8 cellular contexts compared by ENCODE assay signal in the genomic region with DNA sequence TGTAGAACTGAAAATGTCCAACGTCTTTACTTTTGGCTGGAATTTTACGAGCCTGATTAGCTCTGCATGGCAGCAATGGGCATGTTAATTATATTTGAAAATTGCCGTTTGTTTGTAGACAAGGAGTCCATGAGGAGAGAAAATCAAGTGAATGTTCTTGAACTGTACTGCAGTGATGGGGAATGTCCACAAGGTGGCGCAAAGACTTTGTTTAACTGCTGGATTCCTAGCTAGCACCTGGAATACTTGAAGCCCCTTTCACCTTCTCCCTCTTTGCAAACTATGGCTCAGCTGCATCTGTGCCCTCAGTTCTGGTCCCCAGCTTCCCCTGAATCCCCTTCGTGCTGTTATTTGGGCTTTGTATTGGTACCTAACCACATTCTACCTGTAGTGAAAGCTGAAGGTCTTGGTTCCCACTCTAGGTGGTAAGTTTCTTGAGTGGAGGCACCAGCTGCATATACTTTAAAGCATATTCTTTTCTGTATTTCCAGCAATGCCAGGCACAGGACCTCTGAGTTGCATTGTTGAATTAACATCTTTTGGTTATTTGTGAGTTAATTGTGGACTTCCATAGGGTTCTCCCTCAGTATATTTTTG. TPM values are rescaled to one million over a fixed set of nuclear protein-coding genes. Genes with fewer than 3 reads are reported as not detected.
DNase-seq lines count a peak whose midpoint lies in the region; ATAC-seq, FAIRE-seq and TF ChIP-seq lines count a peak whose summit lies in the region.

No MANE protein-coding gene starts in this region.

- FAIRE-seq in keratinocyte (lab: Jason Lieb, UNC) = peak; percentile 92

- peak overlapping the region in 3 of 8 donors; percentile 43 to 95 (median 77) for H3K27ac Mint-ChIP-seq in CD8-positive, alpha-beta memory T cell
- H3K27ac Mint-ChIP-seq in H9 = no peak overlapping the region

- H2BK5ac ChIP-seq in H9 (ENCODE audit: insufficient read length, low read length) = no peak overlapping the region

- H3K36me3 Mint-ChIP-seq in CD8-positive, alpha-beta memory T cell = peaks cover 7 to 48% (median 17%) of the 10 kb centered on the region in 3 donors
- H3K36me3 Mint-ChIP-seq in H9 (ENCODE audit: insufficient read depth in 1 of 3, low read depth in 3 of 3) = peaks cover 23 to 34% (median 30%) of the 10 kb centered on the region in 3 experiments

- H3K4me1 Mint-ChIP-seq in CD8-positive, alpha-beta memory T cell = peaks cover 33 to 43% (median 39%) of the 10 kb centered on the region in 3 donors
- peaks cover 23 to 28% of the 10 kb centered on the region in 2 experiments for H3K4me1 Mint-ChIP-seq in H9

- no peak overlapping the region for H3K56ac ChIP-seq in H9 (ENCODE audit: insufficient read length, low read depth, low read length)

- H4K91ac ChIP-seq in H9 (ENCODE audit: insufficient read length, low read depth, low read length) = no peak overlapping the region

- CTCF ChIA-PET in CD8-positive, alpha-beta memory T cell (lab: Charles Lee) = interaction anchor here (0.6 to 6.1 kb wide), 29 partner anchors 8 to 770 kb away, joined by 3 to 79 read pairs (median 4); partner anchors contain the start of genes EXOG and XYLB

- no peak overlapping the region for H3K4ac ChIP-seq in H9 (ENCODE audit: low read depth, low read length)

- H4K8ac ChIP-seq in H9 (replicated peaks; ENCODE audit: insufficient read length, low read depth, low read length) = no peak overlapping the region

- no peaks in the 10 kb centered on the region for H3K9me1 ChIP-seq in keratinocyte (ENCODE audit: control insufficient read depth, extremely low read depth, insufficient read depth, low read length)

- H2AK5ac ChIP-seq in H9 (ENCODE audit: insufficient read length, low read length) = no peak overlapping the region

- ATAC-seq in HG03196 (IDR thresholded peaks at IDR 0.05; ENCODE audit: unreplicated experiment) = no peak

- H3K18ac ChIP-seq in H9 (ENCODE audit: insufficient read length, low read depth, low read length) = no peak overlapping the region

- no peak overlapping the region for H3K14ac ChIP-seq in H9 (ENCODE audit: insufficient read depth, low read length)

- peaks cover 27% of the 10 kb centered on the region for H3K4me1 ChIP-seq in CD8-positive, alpha-beta memory T cell (ENCODE audit: insufficient read depth, low read length)
- peaks cover 5% of the 10 kb centered on the region; the same call in 1 of the 2 replicates for H3K4me1 ChIP-seq in H9 (ENCODE audit: insufficient read depth, low read length)
- H3K4me1 ChIP-seq in keratinocyte (ENCODE audit: control insufficient read depth, extremely low read depth, insufficient read depth, low read length) = peaks cover 9% of the 10 kb centered on the region

- peaks cover 4% of the 10 kb centered on the region for H3K36me3 ChIP-seq in CD8-positive, alpha-beta memory T cell (ENCODE audit: insufficient read depth, low read length)
- H3K36me3 ChIP-seq in WERI-Rb-1 (peaks cover 11% of the 10 kb centered on the region), keratinocyte (ENCODE audit: control insufficient read depth in 2 of 2, extremely low read depth in 1 of 2, insufficient read depth in 2 of 2, low read length in 2 of 2) (peaks cover 0 to 2% of the 10 kb centered on the region in 2 experiments)

- H3K4me2 ChIP-seq in H9 (ENCODE audit: insufficient read depth, insufficient read length, low read length) = no peak overlapping the region
- H3K4me2 ChIP-seq in keratinocyte (ENCODE audit: control insufficient read depth, extremely low read depth, insufficient read depth, low read depth, low read length) = no peak overlapping the region

- no peak overlapping the region for H4K5ac ChIP-seq in H9 (ENCODE audit: insufficient read length, low read depth, low read length)

- H3K27me3 ChIP-seq in CD8-positive, alpha-beta memory T cell (ENCODE audit: insufficient read depth, low read length, poor library complexity, severe bottlenecking) = no peaks in the 10 kb centered on the region
- H3K27me3 ChIP-seq in H9 (ENCODE audit: insufficient read depth, low read length) (no peaks in the 10 kb centered on the region), WERI-Rb-1 (ENCODE audit: insufficient read depth, low read depth, severe bottlenecking) (no peaks in the 10 kb centered on the region), keratinocyte (ENCODE audit: control insufficient read depth, extremely low read depth, insufficient read depth, low read length) (no peaks in the 10 kb centered on the region)

- POLR2A ChIA-PET in CD8-positive, alpha-beta memory T cell (lab: Charles Lee) = interaction anchor here (1.0 kb wide), 1 partner anchor 25 kb away, joined by 3 read pairs; the partner anchor contains the start of gene EXOG

- H3K79me2 ChIP-seq in H9 (ENCODE audit: insufficient read depth, low read length) = no peaks in the 10 kb centered on the region
- H3K79me2 ChIP-seq in keratinocyte (ENCODE audit: control insufficient read depth, insufficient read depth, low read length) = no peaks in the 10 kb centered on the region

- H2BK20ac ChIP-seq in H9 (ENCODE audit: low read depth, low read length, poor library complexity, severe bottlenecking) = no peak overlapping the region

- H3K23me2 ChIP-seq in H9 (ENCODE audit: insufficient read length, low read depth, low read length, poor library complexity, severe bottlenecking) = no peaks in the 10 kb centered on the region

- H2BK120ac ChIP-seq in H9 (ENCODE audit: low read depth, low read length, poor library complexity, severe bottlenecking) = no peak overlapping the region

- dilution Hi-C loops in keratinocyte (cut with MboI; ENCODE audit: extremely low pct_ligation_motif_present, low sequenced_read_pairs) = no loop called here

- no peaks in the 10 kb centered on the region for H3K9me3 Mint-ChIP-seq in CD8-positive, alpha-beta memory T cell
- H3K9me3 Mint-ChIP-seq in H9 = no peaks in the 10 kb centered on the region

- H2AFZ ChIP-seq in H9 (ENCODE audit: low read length) (no peak overlapping the region), keratinocyte (ENCODE audit: control insufficient read depth, low read length) (no peak overlapping the region)

- peak; percentile 21 to 74 (median 51) for DNase-seq in CD8-positive, alpha-beta memory T cell
- peak; percentile 80 for DNase-seq in H9
- peak; percentile 6 for DNase-seq in NCI-H2171 (lab: John Stamatoyannopoulos, UW)
- DNase-seq in WERI-Rb-1 = peak; percentile 64
- DNase-seq in caudate nucleus (lab: John Stamatoyannopoulos, UW) = peak in 38 of 61 donors; percentile 3 to 76 (median 28)
- peak; percentile 7 for DNase-seq in keratinocyte (ENCODE audit: low read depth, low spot score)
- DNase-seq in stimulated activated CD4-positive, alpha-beta T cell treated with anti-CD3 and anti-CD28 coated beads, Interleukin-2, amount 100 ng/mL, for 4 hours (ENCODE audit: low read depth) = peak; percentile 21

- H3K9me3 ChIP-seq in CD8-positive, alpha-beta memory T cell (ENCODE audit: low read length) = no peaks in the 10 kb centered on the region
- H3K9me3 ChIP-seq in H9 (ENCODE audit: control insufficient read depth, low read depth, low read length) = no peaks in the 10 kb centered on the region
- no peaks in the 10 kb centered on the region for H3K9me3 ChIP-seq in WERI-Rb-1 (ENCODE audit: severe bottlenecking)
- H3K9me3 ChIP-seq in keratinocyte (ENCODE audit: control insufficient read depth, low read depth, low read length) = no peaks in the 10 kb centered on the region

- H3K27me3 Mint-ChIP-seq in CD8-positive, alpha-beta memory T cell = no peaks in the 10 kb centered on the region
- no peaks in the 10 kb centered on the region for H3K27me3 Mint-ChIP-seq in H9 (ENCODE audit: low read depth)

- H3K4me3 Mint-ChIP-seq in CD8-positive, alpha-beta memory T cell = peak overlapping the region in 1 of 7 donors; percentile 21
- H3K4me3 Mint-ChIP-seq in H9 = no peak overlapping the region

- TF ChIP-seq CTCF in H9 (conservative IDR thresholded peaks at IDR 0.05) (peak; percentile 94), WERI-Rb-1 (IDR thresholded peaks at IDR 0.05; ENCODE audit: low read depth, low read length) (peak; percentile 86), keratinocyte (optimal IDR thresholded peaks at IDR 0.05 in 1 of 3, IDR thresholded peaks at IDR 0.05 in 1 of 3, conservative IDR thresholded peaks at IDR 0.05 in 1 of 3; ENCODE audit: extremely low read depth in 1 of 3, insufficient read depth in 2 of 3, low read length in 3 of 3) (peak; percentile 79 to 87 (median 86))

- no peak overlapping the region for H2BK15ac ChIP-seq in H9 (ENCODE audit: low read depth, low read length)

- no CpG with 5 or more reads among the region's 5 CpGs for WGBS in H9 (ENCODE audit: extremely low coverage, insufficient read length, low lambda C conversion rate)

- H3K79me1 ChIP-seq in H9 (ENCODE audit: insufficient read depth, low read depth, low read length, poor library complexity, severe bottlenecking) = no peaks in the 10 kb centered on the region

- no peak overlapping the region for H2BK12ac ChIP-seq in H9 (ENCODE audit: insufficient read length, low read depth, low read length)

- H3K27ac ChIP-seq in CD8-positive, alpha-beta memory T cell (ENCODE audit: low read depth, low read length) = no peak overlapping the region
- H3K27ac ChIP-seq in H9 (ENCODE audit: insufficient read length, low read depth, low read length) (no peak overlapping the region), WERI-Rb-1 (no peak overlapping the region), caudate nucleus (ENCODE audit: low read depth, low read length) (no peak overlapping the region), keratinocyte (ENCODE audit: control insufficient read depth, insufficient read depth, low read length) (no peak overlapping the region)

- no peak overlapping the region for H3K4me3 ChIP-seq in CD8-positive, alpha-beta memory T cell (ENCODE audit: low read length)
- no peak overlapping the region for H3K4me3 ChIP-seq in WERI-Rb-1 (ENCODE audit: low read depth, low read length)
- H3K4me3 ChIP-seq in keratinocyte (ENCODE audit: control insufficient read depth in 2 of 3, extremely low read depth in 1 of 3, insufficient read depth in 2 of 3, low read depth in 1 of 3, low read length in 3 of 3) = no peak overlapping the region

- H3K9ac ChIP-seq in H9 (ENCODE audit: extremely low read depth, insufficient read length, low read length) (no peak overlapping the region), keratinocyte (ENCODE audit: control insufficient read depth, extremely low read depth, insufficient read depth, low read length) (no peak overlapping the region)

- H4K20me1 ChIP-seq in H9 (ENCODE audit: control insufficient read depth, insufficient read depth, insufficient read length) (no peaks in the 10 kb centered on the region), keratinocyte (ENCODE audit: control insufficient read depth, extremely low read depth, insufficient read depth, low read length) (no peaks in the 10 kb centered on the region)

- no peak overlapping the region for H3T11ph ChIP-seq in H9 (ENCODE audit: low read length)

- no peak overlapping the region for H3K23ac ChIP-seq in H9 (ENCODE audit: insufficient read length, low read depth, low read length)

RNA-seq across cellular contexts. Expression of gene EXOG, which starts 25.3 kb away (rescaled TPM):
- 10 to 100 TPM; 17.7 to 19.0 TPM for total RNA-seq in CD8-positive, alpha-beta memory T cell
- polyA plus RNA-seq in CD8-positive, alpha-beta memory T cell = 8.7 TPM
- total RNA-seq in H9 (2021) = 14.1 and 15.0 TPM in 2 replicates
- polyA plus RNA-seq in keratinocyte = 7.8 to 10.3 TPM (median 8.7 TPM) in 3 replicates
- polyA plus RNA-seq in keratinocyte (2011; ENCODE audit: low read depth) = 1.1 TPM
- polyA plus RNA-seq in keratinocyte (2011; cell fraction: cytosol; rRNA removed) = 3.8 and 6.4 TPM in 2 replicates
- polyA plus RNA-seq in keratinocyte (2011; cell fraction: nucleus; rRNA removed) = 20.5 and 20.9 TPM in 2 replicates
- polyA plus RNA-seq in keratinocyte (2012; ENCODE audit: low replicate concordance) = 5.3 and 6.5 TPM in 2 replicates
- polyA minus RNA-seq in keratinocyte = 1.8 to 9.0 TPM (median 4.1 TPM) in 3 replicates
- polyA minus RNA-seq in keratinocyte (2011; cell fraction: cytosol; rRNA and poly(A)+ RNA removed) = 1.9 TPM
- 9.2 and 11.8 TPM in 2 replicates for polyA minus RNA-seq in keratinocyte (2011; cell fraction: nucleus; rRNA and poly(A)+ RNA removed)

Comparison
In these comparisons a context has a peak if more than half of its experiments do, and no peak if none do; other contexts are left out.
1. DNase-seq: peak in every context shown above with its lines; median percentile 80 in H9; 64 in WERI-Rb-1; 51 in CD8-positive, alpha-beta memory T cell; 28 in caudate nucleus; 21 in stimulated activated CD4-positive, alpha-beta T cell treated with anti-CD3 and anti-CD28 coated beads, Interleukin-2, amount 100 ng/mL, for 4 hours; 7 in keratinocyte; 6 in NCI-H2171.